ENCODE assay signal across 11 cellular contexts in genomic region chr11:30314625-30315024, GRCh38. TPM values are rescaled to one million over a fixed set of nuclear protein-coding genes. Genes with fewer than 3 reads are reported as not detected.
DNase-seq lines count a peak whose midpoint lies in the region; ATAC-seq, FAIRE-seq and TF ChIP-seq lines count a peak whose summit lies in the region.
"Had no signal": no experiment of that assay in that cellular context is flagged by ENCODE, and none has a peak within 500 bp of the region (broad histone marks: within the 10 kb centered on the region; RNA-seq: fewer than 3 reads in every experiment).

No MANE protein-coding gene starts in this region.

- peaks cover 13% of the 10 kb centered on the region for H3K27me3 ChIP-seq in CD4-positive, alpha-beta T cell (ENCODE audit: control insufficient read depth, insufficient read depth, low read length)
- H3K27me3 ChIP-seq in GM12878 (replicated peaks in 1 of 2; ENCODE audit: control insufficient read depth in 2 of 2, insufficient read depth in 2 of 2, low read length in 1 of 2) (no peaks in the 10 kb centered on the region), body of pancreas (no peaks in the 10 kb centered on the region)

- H3K9me3 ChIP-seq in CD4-positive, alpha-beta T cell (ENCODE audit: control insufficient read depth, low read length): no peaks in the 10 kb centered on the region
- no peaks in the 10 kb centered on the region for H3K9me3 ChIP-seq in GM12878 (replicated peaks; ENCODE audit: control insufficient read depth, insufficient read depth, low read length)
- no peaks in the 10 kb centered on the region for H3K9me3 ChIP-seq in body of pancreas

- peaks cover 17% of the 10 kb centered on the region for H3K4me1 ChIP-seq in GM12878 (ENCODE audit: control insufficient read depth, insufficient read depth, low read length)
- no peaks in the 10 kb centered on the region for H3K4me1 ChIP-seq in body of pancreas
- H3K4me1 ChIP-seq: tibial artery had no signal

- TF ChIP-seq CTCF in CD4-positive, alpha-beta T cell (IDR thresholded peaks at IDR 0.05): peak; percentile 22
- peak; percentile 74 for TF ChIP-seq CTCF in HFFc6 (IDR thresholded peaks at IDR 0.05)
- peak; percentile 39 to 55 (median 47); a peak in 5 of 6 replicates for TF ChIP-seq CTCF in GM12878 (IDR thresholded peaks at IDR 0.05 in 2 of 3, conservative IDR thresholded peaks at IDR 0.05 in 1 of 3; ENCODE audit: control insufficient read depth in 2 of 3, extremely low read depth in 1 of 3, insufficient read depth in 1 of 3, low read depth in 3 of 3, low read length in 3 of 3)
- TF ChIP-seq CTCF in body of pancreas (IDR thresholded peaks at IDR 0.05): peak in 3 of 7 experiments; percentile 11 to 26 (median 16)

- peak; percentile 58 for TF ChIP-seq RAD21 in GM12878 (IDR thresholded peaks at IDR 0.05; ENCODE audit: insufficient read depth, low read depth, low read length)

- TF ChIP-seq POLR2A in GM12878 (IDR thresholded peaks at IDR 0.05; ENCODE audit: low read depth, low read length): no peak
- no peak for TF ChIP-seq POLR2A in body of pancreas (IDR thresholded peaks at IDR 0.05)

- H3K4me2 ChIP-seq in GM12878 (ENCODE audit: control insufficient read depth, insufficient read depth): no peak overlapping the region

- H3K27me3 Mint-ChIP-seq in CD4-positive, alpha-beta T cell: peaks cover 36% of the 10 kb centered on the region
- peaks cover 9% of the 10 kb centered on the region for H3K27me3 Mint-ChIP-seq in HFFc6 (ENCODE audit: insufficient read depth)
- peaks cover 17% of the 10 kb centered on the region for H3K27me3 Mint-ChIP-seq in activated naive CD8-positive, alpha-beta T cell treated with anti-CD3 and anti-CD28 coated beads, Interleukin-2, amount 50 U/mL, for 24 hours

- CTCF ChIA-PET in CD4-positive, alpha-beta T cell (lab: Charles Lee): no interaction called here
- CTCF ChIA-PET in GM12878 (lab: Yijun Ruan, JAX): interaction anchor here (0.8 to 7.4 kb wide), 16 partner anchors 10 to 186 kb away, joined by 3 to 80 read pairs (median 6); partner anchors contain the start of gene ARL14EP

- no peaks in the 10 kb centered on the region for H3K9me3 Mint-ChIP-seq in CD4-positive, alpha-beta T cell
- H3K9me3 Mint-ChIP-seq in HFFc6: no peaks in the 10 kb centered on the region
- H3K9me3 Mint-ChIP-seq in activated naive CD8-positive, alpha-beta T cell treated with anti-CD3 and anti-CD28 coated beads, Interleukin-2, amount 50 U/mL, for 24 hours: peaks cover 6% of the 10 kb centered on the region

- H3K4me3 Mint-ChIP-seq in CD4-positive, alpha-beta T cell: no peak overlapping the region
- no peak overlapping the region for H3K4me3 Mint-ChIP-seq in HFFc6
- H3K4me3 Mint-ChIP-seq in activated naive CD8-positive, alpha-beta T cell treated with anti-CD3 and anti-CD28 coated beads, Interleukin-2, amount 50 U/mL, for 24 hours: no peak overlapping the region

- no peak overlapping the region for H3K9ac ChIP-seq in GM12878 (ENCODE audit: control insufficient read depth, insufficient read depth, low read length)

- no peak overlapping the region for H3K27ac Mint-ChIP-seq in CD4-positive, alpha-beta T cell
- H3K27ac Mint-ChIP-seq in HFFc6: no peak overlapping the region
- H3K27ac Mint-ChIP-seq in activated naive CD8-positive, alpha-beta T cell treated with anti-CD3 and anti-CD28 coated beads, Interleukin-2, amount 50 U/mL, for 24 hours: no peak overlapping the region

- H4K20me1 ChIP-seq in GM12878 (ENCODE audit: control insufficient read depth, insufficient read depth): no peaks in the 10 kb centered on the region

- no peak overlapping the region for H3K4me3 ChIP-seq in GM12878
- H3K4me3 ChIP-seq in body of pancreas: no peak overlapping the region
- H3K4me3 ChIP-seq: tibial artery had no signal

- BruUV-seq in GM12878 (replicated peaks; lab: Mats Ljungman, UMichigan): no TSS peak

- no peak for DNase-seq in CD4-positive, alpha-beta T cell
- DNase-seq in HFFc6 (no peak), GM12878 (ENCODE audit: low read depth, low spot score) (no peak), lung microvascular endothelial cell (ENCODE audit: low read depth in 2 of 2) (peak; percentile 11 to 15), NCI-H1048 (lab: John Stamatoyannopoulos, UW) (no peak), body of pancreas (no peak)
- no peak for DNase-seq in activated naive CD8-positive, alpha-beta T cell treated with anti-CD3 and anti-CD28 coated beads, Interleukin-2, amount 50 U/mL, for 24 hours
- DNase-seq: activated CD4-positive, alpha-beta T cell treated with anti-CD3 and anti-CD28 coated beads for 4 hours; NCI-H82; tibial artery had no signal

- no peaks in the 10 kb centered on the region for H3K36me3 ChIP-seq in GM12878 (ENCODE audit: control insufficient read depth in 2 of 2, insufficient read depth in 2 of 2, low read length in 1 of 2)
- no peaks in the 10 kb centered on the region for H3K36me3 ChIP-seq in body of pancreas (replicated peaks in 1 of 2; ENCODE audit: insufficient read depth in 1 of 2, low read depth in 2 of 2)
- H3K36me3 ChIP-seq: tibial artery had no signal

- H3K79me2 ChIP-seq in GM12878 (ENCODE audit: control insufficient read depth, insufficient read depth, low read length): no peaks in the 10 kb centered on the region

- H3K4me1 Mint-ChIP-seq in CD4-positive, alpha-beta T cell (ENCODE audit: low read depth): no peaks in the 10 kb centered on the region
- H3K4me1 Mint-ChIP-seq in HFFc6 (ENCODE audit: low read depth): no peaks in the 10 kb centered on the region
- peaks cover 7% of the 10 kb centered on the region for H3K4me1 Mint-ChIP-seq in activated naive CD8-positive, alpha-beta T cell treated with anti-CD3 and anti-CD28 coated beads, Interleukin-2, amount 50 U/mL, for 24 hours

- SMC1A ChIA-PET in GM12878 (lab: Charles Lee; ENCODE audit: uncharacterized antibody, unreplicated experiment): interaction anchor here (0.6 to 6.6 kb wide), 12 partner anchors 12 to 186 kb away, joined by 3 to 71 read pairs (median 10); partner anchors contain the start of gene ARL14EP

- POLR2A ChIA-PET in CD4-positive, alpha-beta T cell (lab: Charles Lee): no interaction called here
- POLR2A ChIA-PET in GM12878 (lab: Charles Lee): no interaction called here

- no peak for TF ChIP-seq EP300 in GM12878 (IDR thresholded peaks at IDR 0.05; ENCODE audit: borderline replicate concordance in 1 of 2, control insufficient read depth in 1 of 2, low read depth in 2 of 2, low read length in 2 of 2)

- H2AFZ ChIP-seq in GM12878 (ENCODE audit: control insufficient read depth, low read depth, low read length): no peak overlapping the region

- H3K27ac ChIP-seq in CD4-positive, alpha-beta T cell (ENCODE audit: low read depth, low read length): no peak overlapping the region
- H3K27ac ChIP-seq in GM12878 (ENCODE audit: control insufficient read depth, insufficient read depth) (no peak overlapping the region), body of pancreas (no peak overlapping the region)
- H3K27ac ChIP-seq: tibial artery had no signal

- in situ Hi-C loops in GM12878 (cut with MboI): no loop called here

- RAD21 ChIA-PET in GM12878 (lab: Charles Lee; ENCODE audit: unreplicated experiment): interaction anchor here (0.6 to 3.7 kb wide), 4 partner anchors 12 to 187 kb away, joined by 3 to 18 read pairs (median 9); no protein-coding TSS in a partner anchor

- no peak for FAIRE-seq in GM12878 (lab: Jason Lieb, UNC)

- intact Hi-C loops in CD4-positive, alpha-beta T cell (cut with DNase I, micrococcal nuclease): no loop called here
- intact Hi-C loops in GM12878 (cut with micrococcal nuclease; ENCODE audit: unreplicated experiment) (loop anchor here (1.0 to 2.0 kb wide), 2 partner anchors 118 to 183 kb away; no protein-coding TSS in a partner anchor), body of pancreas (cut with DNase I) (no loop called here)

- no peaks in the 10 kb centered on the region for H3K36me3 Mint-ChIP-seq in CD4-positive, alpha-beta T cell (ENCODE audit: low read depth)
- no peaks in the 10 kb centered on the region for H3K36me3 Mint-ChIP-seq in HFFc6 (ENCODE audit: low read depth)
- H3K36me3 Mint-ChIP-seq in activated naive CD8-positive, alpha-beta T cell treated with anti-CD3 and anti-CD28 coated beads, Interleukin-2, amount 50 U/mL, for 24 hours (ENCODE audit: low read depth): no peaks in the 10 kb centered on the region

- ATAC-seq in CD4-positive, alpha-beta T cell (ENCODE audit: poor library complexity): no peak
- no peak for ATAC-seq in GM12878
- no peak for ATAC-seq in GM21576 (IDR thresholded peaks at IDR 0.05; ENCODE audit: unreplicated experiment)
- no peak for ATAC-seq in body of pancreas
- no peak for ATAC-seq in activated naive CD8-positive, alpha-beta T cell treated with anti-CD3 and anti-CD28 coated beads, Interleukin-2, amount 50 U/mL, for 24 hours

TF ChIP-seq in GM12878, 131 proteins besides CTCF, POLR2A, EP300 and RAD21:
- TF ChIP-seq SMC3 (IDR thresholded peaks at IDR 0.05; ENCODE audit: borderline replicate concordance, low read length): peak; percentile 42; the same call in 1 of the 2 replicates
- TF ChIP-seq MYB (IDR thresholded peaks at IDR 0.05; ENCODE audit: borderline replicate concordance, low read depth, low read length): no peak

RNA-seq across cellular contexts. Expression of gene ARL14EP, which starts 8.3 kb away (rescaled TPM):
- total RNA-seq in CD4-positive, alpha-beta T cell: 10 to 100 TPM; 48.1 to 49.7 TPM
- 10 to 100 TPM; 16.5 to 23.6 (median 20.6) TPM for total RNA-seq in HFFc6 (2021; fragmentation: NEBNext Ultra II Directional; extraction: Animal tissue kit (Norgen Biotek cat#: 25700))
- 85.2 and 89.9 TPM in 2 replicates for total RNA-seq in GM12878 (2013; cell fraction: nucleolus; rRNA removed)
- total RNA-seq in GM12878 (2014; rRNA removed): 21.5 and 26.6 TPM in 2 replicates
- total RNA-seq in GM12878 (2014; rRNA removed; fragmentation: Illumina TruSeq; extraction: Trizol): 28.4 and 30.0 TPM in 2 replicates
- 29.8 and 31.7 TPM in 2 replicates for total RNA-seq in GM12878 (2021)
- polyA plus RNA-seq in GM12878 (2011; ENCODE audit: low read depth): 24.9 TPM
- polyA plus RNA-seq in GM12878 (2011; rRNA removed): 59.8 and 112 TPM in 2 replicates
- 11.6 and 16.8 TPM in 2 replicates for polyA plus RNA-seq in GM12878 (2011; cell fraction: cytosol; rRNA removed)
- 27.7 and 27.9 TPM in 2 replicates for polyA plus RNA-seq in GM12878 (2011; cell fraction: nucleus; rRNA removed)
- 26.8 and 33.3 TPM in 2 replicates for polyA plus RNA-seq in GM12878 (2012)
- polyA plus RNA-seq in GM12878 (2014; fragmentation: Illumina TruSeq; extraction: Trizol): 44.3 and 50.6 TPM in 2 replicates
- polyA plus RNA-seq in GM12878 (2014; fragmentation: Nextera tagmentation; extraction: Ambion mirVana): 10 to 100 TPM; 41.3 to 56.7 TPM
- 18.1 and 18.3 TPM in 2 replicates for polyA plus RNA-seq in GM12878 (2014; rRNA removed)
- polyA plus RNA-seq in GM12878 (2016; fragmentation: Nextera tagmentation; extraction: Ambion mirVana): 10 to 100 TPM; 48.8 to 50.8 TPM
- 16.3 and 36.1 TPM in 2 replicates for polyA minus RNA-seq in GM12878 (2011; rRNA and poly(A)+ RNA removed)
- polyA minus RNA-seq in GM12878 (2011; cell fraction: cytosol; rRNA and poly(A)+ RNA removed): 8.3 and 14.8 TPM in 2 replicates
- 29.4 and 32.7 TPM in 2 replicates for polyA minus RNA-seq in GM12878 (2011; cell fraction: nucleus; rRNA and poly(A)+ RNA removed)
- total RNA-seq in lung microvascular endothelial cell: 11.3 and 13.9 TPM in 2 replicates
- total RNA-seq in body of pancreas: 10 to 100 TPM in 1 of 2 donors, 1 to 10 TPM in 1; 7.9 to 12.5 TPM

Comparison
In these comparisons a context has a peak if more than half of its experiments do, and no peak if none do; other contexts are left out.
1. DNase-seq: peak in lung microvascular endothelial cell (2 of 2); none in CD4-positive, alpha-beta T cell (0 of 10), HFFc6 (single experiment), GM12878 (single experiment), NCI-H1048 (single experiment), body of pancreas (0 of 4) and activated naive CD8-positive, alpha-beta T cell treated with anti-CD3 and anti-CD28 coated beads, Interleukin-2, amount 50 U/mL, for 24 hours (single experiment).